In genomic region chr1:164783778-164784555, GRCh38 we compare ENCODE assay signal across 16 cellular contexts.
DNase-seq lines count a peak whose midpoint lies in the region; ATAC-seq and TF ChIP-seq lines count a peak whose summit lies in the region.
"Had no signal": no experiment of that assay in that cellular context is flagged by ENCODE, and none has a peak within 500 bp of the region (broad histone marks: within the 10 kb centered on the region; RNA-seq: fewer than 3 reads in every experiment).

No MANE protein-coding gene starts in this region.

- TF ChIP-seq EP300 in sigmoid colon (IDR thresholded peaks at IDR 0.05), result no peak

- H3K36me3 ChIP-seq in BLaER1 (peaks cover 82% of the 10 kb centered on the region), heart left ventricle (no peaks in the 10 kb centered on the region), sigmoid colon (no peaks in the 10 kb centered on the region)

- TF ChIP-seq POLR2A in heart left ventricle (IDR thresholded peaks at IDR 0.05) (no peak), sigmoid colon (IDR thresholded peaks at IDR 0.05) (no peak)

- intact Hi-C loops in heart left ventricle (cut with DNase I) (loop anchor here (5.0 to 10.0 kb wide), 17 partner anchors 67 to 1249 kb away; no protein-coding TSS in a partner anchor), sigmoid colon (cut with DNase I) (no loop called here)

- in situ Hi-C loops in astrocyte of the cerebellum (cut with HindIII; ENCODE audit: low sequenced_read_pairs), result no loop called here

- no peak for TF ChIP-seq CTCF in astrocyte of the cerebellum (IDR thresholded peaks at IDR 0.05; ENCODE audit: low read depth, low read length, missing control alignments)
- no peak for TF ChIP-seq CTCF in heart left ventricle (IDR thresholded peaks at IDR 0.05)
- no peak for TF ChIP-seq CTCF in sigmoid colon (IDR thresholded peaks at IDR 0.05)

- no peak overlapping the region for H3K4me2 ChIP-seq in BLaER1
- H3K4me2 ChIP-seq: GM23338 had no signal

- peak; percentile 57 for DNase-seq in astrocyte of the cerebellum (ENCODE audit: low read depth)
- peak in 4 of 5 donors; percentile 45 to 71 (median 60) for DNase-seq in heart left ventricle
- no peak for DNase-seq in sigmoid colon
- DNase-seq in Ammon's horn (ENCODE audit: low spot score), result no peak
- no peak for DNase-seq in activated CD4-positive, alpha-beta T cell treated with anti-CD3 and anti-CD28 coated beads, Interleukin-2, amount 50 U/mL, for 4 hours
- DNase-seq in NCI-H2196 (lab: John Stamatoyannopoulos, UW; ENCODE audit: unreplicated experiment), result no peak
- DNase-seq: activated CD4-positive, alpha-beta T cell treated with anti-CD3 and anti-CD28 coated beads for 36 hours; activated effector memory CD4-positive, alpha-beta T cell treated with Interleukin-2 at 50 U/mL for 16 hours; NCI-H1436 treated with DMSO at 0.1 percent for 48 hours; RPMI8226; stimulated activated CD4-positive, alpha-beta T cell treated with anti-CD3 and anti-CD28 coated beads, Interleukin-4, amount 100 ng/mL, for 1 hour had no signal

- H3K4me1 ChIP-seq in BLaER1 (no peaks in the 10 kb centered on the region), heart left ventricle (peaks cover 0 to 88% (median 55%) of the 10 kb centered on the region in 12 donors), sigmoid colon (peaks cover 0 to 98% (median 92%) of the 10 kb centered on the region in 4 donors)

- H3K9me3 ChIP-seq in BLaER1 (no peaks in the 10 kb centered on the region), heart left ventricle (no peaks in the 10 kb centered on the region), sigmoid colon (no peaks in the 10 kb centered on the region)

- H4K20me1 ChIP-seq in BLaER1, result peaks cover 100% of the 10 kb centered on the region

- H3K4me3 ChIP-seq in BLaER1, result no peak overlapping the region
- H3K4me3 ChIP-seq in astrocyte of the cerebellum (ENCODE audit: low read depth, low read length), result no peak overlapping the region
- no peak overlapping the region for H3K4me3 ChIP-seq in heart left ventricle
- no peak overlapping the region for H3K4me3 ChIP-seq in sigmoid colon
- H3K4me3 ChIP-seq: GM23338 had no signal

- H3K27ac ChIP-seq in BLaER1 (no peak overlapping the region), heart left ventricle (peak overlapping the region in 10 of 12 donors; percentile 4 to 80 (median 52)), sigmoid colon (peak overlapping the region; percentile 72 to 87 (median 77))
- H3K27ac ChIP-seq: foreskin keratinocyte had no signal

- peak in 3 of 4 donors; percentile 10 to 30 (median 14) for ATAC-seq in heart left ventricle
- ATAC-seq in GM19328 (IDR thresholded peaks at IDR 0.05; ENCODE audit: unreplicated experiment), result no peak
- ATAC-seq: activated CD4-positive, alpha-beta T cell treated with anti-CD3 and anti-CD28 coated beads for 36 hours; foreskin keratinocyte; GM23338; HepG2 had no signal

- H3K27me3 ChIP-seq in BLaER1 (0 out of 2 replicates have a peak, but pooled peaks cover 3% of the 10 kb centered on the region), heart left ventricle (no peaks in the 10 kb centered on the region), sigmoid colon (no peaks in the 10 kb centered on the region)
- H3K27me3 ChIP-seq: foreskin keratinocyte had no signal

- H3K9ac ChIP-seq in BLaER1, result 0 out of 2 replicates have a peak overlapping the region, but pooled peaks have one; percentile 6

- WGBS in heart left ventricle, 4 donors, result 54 to 69% (median 60%) methylated on average over 12 to 13 of the region's 13 CpGs
- WGBS in sigmoid colon, 2 donors, result 84 to 90% methylated on average over 13 of the region's 13 CpGs

Comparison
In these comparisons a context has a peak if more than half of its experiments do, and no peak if none do; other contexts are left out.
1. DNase-seq: peak in astrocyte of the cerebellum (single experiment) and heart left ventricle (4 of 5); none in sigmoid colon (single experiment), Ammon's horn (single experiment), activated CD4-positive, alpha-beta T cell treated with anti-CD3 and anti-CD28 coated beads, Interleukin-2, amount 50 U/mL, for 4 hours (0 of 2) and NCI-H2196 (single experiment).